In the genomic region with DNA sequence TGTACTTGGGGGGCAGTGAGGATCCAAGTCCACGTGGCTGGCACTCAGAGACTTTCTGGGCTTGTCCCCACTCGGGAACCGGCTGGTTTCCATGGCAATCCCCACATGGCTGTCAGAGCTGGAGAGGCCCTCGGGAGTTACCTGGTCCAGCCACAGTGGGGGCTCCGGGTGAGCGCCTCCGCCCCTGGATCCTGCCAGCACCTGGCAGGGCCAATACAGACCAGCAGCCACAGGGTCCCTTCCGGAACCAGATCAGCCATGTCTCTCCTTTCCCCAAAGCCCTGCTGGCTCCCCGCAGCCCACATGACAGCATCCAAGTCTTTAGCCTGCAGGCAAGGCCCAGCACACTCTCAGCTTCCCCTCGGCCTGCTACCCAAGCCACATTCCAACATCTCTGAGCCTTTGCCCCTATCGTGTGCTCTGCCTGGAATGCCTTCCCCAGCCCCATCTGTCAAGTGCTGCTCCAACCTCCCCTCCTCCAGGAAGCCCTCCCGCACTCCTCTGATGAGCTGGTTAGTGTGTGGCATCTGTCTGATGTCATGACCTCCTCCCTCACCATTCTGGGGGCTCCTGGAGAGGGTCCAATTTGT, we compare ENCODE assay signal across 9 cellular contexts. TPM values are rescaled to one million over a fixed set of nuclear protein-coding genes. Genes with fewer than 3 reads are reported as not detected.
DNase-seq lines count a peak whose midpoint lies in the region; ATAC-seq, FAIRE-seq and TF ChIP-seq lines count a peak whose summit lies in the region.
"Had no signal": no experiment of that assay in that cellular context is flagged by ENCODE, and none has a peak within 500 bp of the region (broad histone marks: within the 10 kb centered on the region; RNA-seq: fewer than 3 reads in every experiment).

No MANE protein-coding gene starts in this region.

- no peak for TF ChIP-seq CTCF in HEK293 (tag by site-specific recombination; IDR thresholded peaks at IDR 0.05)

- POLR2A ChIA-PET in HEK293 (lab: Yijun Ruan, JAX) = interaction anchor here (0.5 to 0.6 kb wide), 2 partner anchors 200 to 1131 kb away, joined by 4 read pairs; no protein-coding TSS in a partner anchor

- no peaks in the 10 kb centered on the region for H3K9me3 ChIP-seq in HEK293 (ENCODE audit: control insufficient read depth, insufficient read depth, low read depth, low read length)

- H3K27ac ChIP-seq in HEK293 (ENCODE audit: extremely low read depth, low read depth, low read length) = no peak overlapping the region
- H3K27ac ChIP-seq in layer of hippocampus (ENCODE audit: low read depth, low read length) = peak overlapping the region; percentile 95
- H3K27ac ChIP-seq in substantia nigra (ENCODE audit: low read depth, low read length, poor library complexity, severe bottlenecking) = peak overlapping the region; percentile 96

- H3K36me3 ChIP-seq in HEK293 (ENCODE audit: control insufficient read depth in 2 of 2, insufficient read depth in 1 of 2, low read length in 2 of 2) = no peaks in the 10 kb centered on the region

- no peak overlapping the region for H3K4me3 ChIP-seq in HEK293 (ENCODE audit: low read depth, low read length)

- peaks cover 4% of the 10 kb centered on the region; the same call in 1 of the 2 replicates for H3K4me1 ChIP-seq in HEK293 (ENCODE audit: control insufficient read depth, insufficient read depth, low read length)

- no peaks in the 10 kb centered on the region for H3K27me3 ChIP-seq in layer of hippocampus (ENCODE audit: control insufficient read depth, insufficient read depth, low read length)

- no peak for ATAC-seq in HG03354 (IDR thresholded peaks at IDR 0.05; ENCODE audit: poor library complexity, severe bottlenecking, unreplicated experiment)

- DNase-seq in astrocyte of the hippocampus (ENCODE audit: low read depth, low spot score) (peak; percentile 55), substantia nigra (lab: John Stamatoyannopoulos, UW) (peak in 22 of 49 donors; percentile 2 to 62 (median 33)), Ammon's horn (ENCODE audit: low spot score) (no peak), HTR-8/SVneo (ENCODE audit: insufficient read length, low spot score) (no peak), mesenteric fat pad (ENCODE audit: low spot score) (no peak)
- DNase-seq: NCI-H774 had no signal

- FAIRE-seq in HTR-8/SVneo (lab: Jason Lieb, UNC) = no peak

- CTCF ChIA-PET in HEK293 (lab: Yijun Ruan, JAX) = no interaction called here

TF ChIP-seq in HEK293, 187 proteins besides CTCF, POLR2A, EP300 and RAD21:
- TF ChIP-seq ZNF600 (tag by site-specific recombination; IDR thresholded peaks at IDR 0.05) (peak; percentile 85), ZBTB17 (tag by site-specific recombination; IDR thresholded peaks at IDR 0.05) (0 out of 2 replicates have a peak, but pooled peaks have one; percentile 13), FEZF1 (tag by site-specific recombination; IDR thresholded peaks at IDR 0.05) (no peak)
TF ChIP-seq in HEK293: peak in this region for 2.

RNA-seq across cellular contexts. Expression of a gene that starts 8.6 kb away (rescaled TPM):
- total RNA-seq in mesenteric fat pad = 265 TPM

RNA-seq across cellular contexts. Expression of a gene that starts 54.9 kb away (rescaled TPM):
- total RNA-seq in mesenteric fat pad = not detected
